ENCODE assay signal across 9 cellular contexts in genomic region chr16:1107141-1107540, GRCh38. TPM values are rescaled to one million over a fixed set of nuclear protein-coding genes. Genes with fewer than 3 reads are reported as not detected.
"Had no signal": no experiment of that assay in that cellular context is flagged by ENCODE, and none has a peak within 500 bp of the region (broad histone marks: within the 10 kb centered on the region; RNA-seq: fewer than 3 reads in every experiment).

No MANE protein-coding gene starts in this region.

- H3K4me3 ChIP-seq: GM23248, GM23338, HAP-1 had no signal

- DNase-seq: GM23248, GOT3, H9, HCEC 1CT, HFFc6 had no signal

- H3K4me1 ChIP-seq: HAP-1 had no signal

- H3K27ac Mint-ChIP-seq: GM23338, H9, HFFc6 had no signal

- H3K27ac ChIP-seq: GM23248 had no signal

- H3K4me3 Mint-ChIP-seq: GM23338, H9, HFFc6 had no signal

- H3K9ac ChIP-seq: GM23248 had no signal

- H3K4me2 ChIP-seq: GM23338 had no signal

- H3K36me3 ChIP-seq: HAP-1 had no signal

- H3K4me1 Mint-ChIP-seq: GM23338 had no signal

- H3K9me3 ChIP-seq: HAP-1 had no signal

- H2AFZ ChIP-seq: GM23248, GM23338 had no signal

- H3K9me3 Mint-ChIP-seq: GM23338, H9, HFFc6 had no signal

RNA-seq across cellular contexts. Expression of gene C1QTNF8, which starts 11.1 kb away (rescaled TPM):
- total RNA-seq: GM23248, GM23338, H1, H4, H9, HFFc6 had no signal
- polyA plus RNA-seq: GM23248, GM23338, H1 had no signal

RNA-seq across cellular contexts. Expression of gene SSTR5, which starts 34.6 kb away (rescaled TPM):
- total RNA-seq: GM23248, H4, HFFc6 had no signal
- polyA plus RNA-seq: GM23248 had no signal

RNA-seq across cellular contexts. Expression of gene CACNA1H, which starts 45.8 kb away (rescaled TPM):
- polyA plus RNA-seq: GM23248 had no signal
